ENCODE assay signal across 8 cellular contexts in the genomic region with DNA sequence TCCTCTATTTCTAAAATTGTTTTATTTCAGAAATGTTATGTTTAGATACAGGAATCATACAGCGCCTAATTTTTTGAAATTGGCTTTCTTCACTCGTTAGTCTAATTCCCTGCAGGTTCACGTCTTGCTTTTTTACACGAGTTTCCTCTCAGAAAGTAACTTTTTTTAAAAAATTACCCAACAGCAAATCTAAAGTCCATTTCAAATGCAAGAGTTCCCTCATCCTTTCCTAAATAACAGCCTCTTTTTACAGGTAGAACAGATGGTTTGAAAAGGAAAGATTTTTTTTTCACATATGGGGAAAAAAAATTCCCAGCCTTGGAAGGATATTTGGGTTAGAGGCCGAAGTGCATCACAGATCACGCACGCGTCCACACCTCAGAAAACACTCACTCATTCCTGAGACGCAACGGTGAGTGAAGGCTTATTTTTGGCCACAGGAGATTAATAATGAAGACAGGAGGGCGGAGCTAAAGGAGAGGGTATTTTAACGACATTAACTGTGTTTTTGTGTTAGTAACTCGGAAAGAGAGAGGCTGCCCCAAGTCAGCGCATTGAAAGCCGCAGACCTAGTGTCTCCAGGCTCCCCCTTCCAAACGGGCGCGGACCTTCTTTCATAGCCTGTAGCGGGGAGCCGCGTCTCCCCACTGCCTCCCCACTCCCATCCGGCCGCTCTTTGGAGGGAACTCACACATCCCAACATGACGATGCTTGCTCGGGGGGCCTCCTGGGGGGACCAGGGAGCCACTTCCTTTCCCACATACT. TPM values are rescaled to one million over a fixed set of nuclear protein-coding genes. Genes with fewer than 3 reads are reported as not detected.
DNase-seq lines count a peak whose midpoint lies in the region; ATAC-seq and TF ChIP-seq lines count a peak whose summit lies in the region.

No MANE protein-coding gene starts in this region.

- no peaks in the 10 kb centered on the region for H3K9me2 ChIP-seq in PC-3 (replicated peaks; ENCODE audit: low read length)

- peak overlapping the region; percentile 97 for H3K27ac Mint-ChIP-seq in endothelial cell (ENCODE audit: unreplicated experiment)

- no peak overlapping the region for H4K8ac ChIP-seq in neuronal stem cell (ENCODE audit: low read depth, low read length)

- peak; percentile 9 for ATAC-seq in PC-3

- H3K9me3 Mint-ChIP-seq in endothelial cell (ENCODE audit: unreplicated experiment): no peaks in the 10 kb centered on the region

- POLR2A ChIA-PET in PC-3 (lab: Charles Lee; ENCODE audit: unreplicated experiment): interaction anchor here (0.6 to 2.7 kb wide), 15 partner anchors 16 to 349 kb away, joined by 3 to 19 read pairs (median 6); no protein-coding TSS in a partner anchor

- H2BK120ac ChIP-seq in neuronal stem cell (ENCODE audit: low read depth, low read length): no peak overlapping the region

- H3K4me2 ChIP-seq in PC-3 (ENCODE audit: low read length) (peak overlapping the region; percentile 90), neuronal stem cell (ENCODE audit: insufficient read depth, low read length, poor library complexity, severe bottlenecking) (no peak overlapping the region)

- no peak for TF ChIP-seq EP300 in esophagus muscularis mucosa (IDR thresholded peaks at IDR 0.05)

- H3K23ac ChIP-seq in neuronal stem cell (ENCODE audit: low read depth, low read length, poor library complexity): no peak overlapping the region

- no peak for TF ChIP-seq CTCF in PC-3 (conservative IDR thresholded peaks at IDR 0.05; ENCODE audit: low read depth, low read length)
- no peak for TF ChIP-seq CTCF in endothelial cell (IDR thresholded peaks at IDR 0.05; ENCODE audit: unreplicated experiment)
- no peak for TF ChIP-seq CTCF in esophagus muscularis mucosa (IDR thresholded peaks at IDR 0.05)

- H3K27me3 ChIP-seq in PC-3 (ENCODE audit: low read length) (no peaks in the 10 kb centered on the region), neuronal stem cell (ENCODE audit: control insufficient read depth in 3 of 3, insufficient read depth in 3 of 3, low read depth in 1 of 3, low read length in 3 of 3) (peaks cover 25 to 100% (median 81%) of the 10 kb centered on the region in 3 experiments), esophagus muscularis mucosa (peaks cover 14 to 99% (median 66%) of the 10 kb centered on the region in 4 donors)

- H3K27ac ChIP-seq in PC-3 (ENCODE audit: low read length) (peak overlapping the region; percentile 97), neuronal stem cell (replicated peaks; ENCODE audit: low read length) (no peak overlapping the region), esophagus muscularis mucosa (replicated peaks in 1 of 4) (no peak overlapping the region)

- H2BK12ac ChIP-seq in neuronal stem cell (ENCODE audit: low read length): no peak overlapping the region

- H3K79me1 ChIP-seq in neuronal stem cell (ENCODE audit: low read depth, low read length): no peaks in the 10 kb centered on the region

- H4K20me1 ChIP-seq in PC-3 (ENCODE audit: low read length): peaks cover 39% of the 10 kb centered on the region

- no peak for TF ChIP-seq POLR2A in esophagus muscularis mucosa (IDR thresholded peaks at IDR 0.05; ENCODE audit: low read depth)

- H3K14ac ChIP-seq in neuronal stem cell (ENCODE audit: low read length): no peak overlapping the region

- H3K4me3 ChIP-seq in PC-3 (ENCODE audit: low read length) (peak overlapping the region; percentile 94), neuronal stem cell (ENCODE audit: low read length in 2 of 2) (no peak overlapping the region), esophagus muscularis mucosa (peak overlapping the region in 2 of 4 donors; percentile 10 to 43)

- peaks cover 8% of the 10 kb centered on the region for H3K36me3 Mint-ChIP-seq in endothelial cell (ENCODE audit: low read depth, unreplicated experiment)

- intact Hi-C loops in PC-3 (cut with micrococcal nuclease): loop anchor here (1.0 to 10.0 kb wide), 10 partner anchors 16 to 260 kb away; a partner anchor contains a TSS
- intact Hi-C loops in esophagus muscularis mucosa (cut with DNase I): no loop called here

- H2BK5ac ChIP-seq in neuronal stem cell (ENCODE audit: low read length): no peak overlapping the region

- peaks cover 7% of the 10 kb centered on the region for H3K27me3 Mint-ChIP-seq in endothelial cell (ENCODE audit: unreplicated experiment)

- CTCF ChIA-PET in PC-3 (lab: Charles Lee): interaction anchor here (0.6 to 2.6 kb wide), 16 partner anchors 8 to 187 kb away, joined by 3 to 33 read pairs (median 4); no protein-coding TSS in a partner anchor

- H3K4me3 Mint-ChIP-seq in endothelial cell (ENCODE audit: unreplicated experiment): peak overlapping the region; percentile 97

- no peak overlapping the region for H4K91ac ChIP-seq in neuronal stem cell (ENCODE audit: low read depth, low read length, poor library complexity)

- H3K18ac ChIP-seq in neuronal stem cell (ENCODE audit: low read length): no peak overlapping the region

- no peak overlapping the region for H2BK15ac ChIP-seq in neuronal stem cell (ENCODE audit: low read length)

- TSS peak; percentile 42 for BruUV-seq in PC-3 (replicated peaks; lab: Mats Ljungman, UMichigan)

- peaks cover 36% of the 10 kb centered on the region for H3K4me1 ChIP-seq in PC-3 (ENCODE audit: insufficient read depth, low read length)
- peaks cover 9 to 26% of the 10 kb centered on the region in 2 donors for H3K4me1 ChIP-seq in neuronal stem cell (ENCODE audit: control insufficient read depth in 2 of 2, insufficient read depth in 1 of 2, low read depth in 1 of 2, low read length in 2 of 2)
- peaks cover 25 to 34% (median 30%) of the 10 kb centered on the region in 4 donors for H3K4me1 ChIP-seq in esophagus muscularis mucosa

- H3K4me1 Mint-ChIP-seq in endothelial cell (ENCODE audit: unreplicated experiment): peaks cover 51% of the 10 kb centered on the region

- H2AK5ac ChIP-seq in neuronal stem cell (ENCODE audit: low read depth, low read length): no peak overlapping the region

- no peak overlapping the region for H2AFZ ChIP-seq in PC-3 (ENCODE audit: low read length)
- no peak overlapping the region for H2AFZ ChIP-seq in neuronal stem cell (ENCODE audit: low read length)

- no peak overlapping the region for H3K4ac ChIP-seq in neuronal stem cell (ENCODE audit: low read length)

- peaks cover 33% of the 10 kb centered on the region for H3K36me3 ChIP-seq in PC-3 (ENCODE audit: low read depth, low read length)
- H3K36me3 ChIP-seq in neuronal stem cell (replicated peaks in 1 of 2; ENCODE audit: control insufficient read depth in 2 of 2, insufficient read depth in 2 of 2, low read length in 2 of 2): no peaks in the 10 kb centered on the region
- H3K36me3 ChIP-seq in esophagus muscularis mucosa: no peaks in the 10 kb centered on the region

- H3K9ac ChIP-seq in PC-3 (ENCODE audit: low read length): peak overlapping the region; percentile 94
- H3K9ac ChIP-seq in neuronal stem cell (ENCODE audit: low read depth, low read length, poor library complexity): no peak overlapping the region

- H3F3A ChIP-seq in PC-3 (ENCODE audit: low read length, unreplicated experiment): peaks cover 11% of the 10 kb centered on the region

- peaks cover 66% of the 10 kb centered on the region for H3K79me2 ChIP-seq in PC-3 (ENCODE audit: low read length)

- peak; percentile 32 for DNase-seq in DMS 273 (lab: John Stamatoyannopoulos, UW; ENCODE audit: unreplicated experiment)
- DNase-seq in DMS 273 treated with DMSO at 0.1 percent for 48 hours (lab: John Stamatoyannopoulos, UW): no peak
- peak; percentile 79 for DNase-seq in PC-3
- DNase-seq in endothelial cell (ENCODE audit: low spot score): peak; percentile 51
- DNase-seq in renal cortical epithelial cell (ENCODE audit: low read depth): peak; percentile 92
- no peak for DNase-seq in GDM1 (lab: John Stamatoyannopoulos, UW)
- DNase-seq in neuronal stem cell (ENCODE audit: low spot score): no peak
- DNase-seq in esophagus muscularis mucosa (ENCODE audit: extremely low spot score): no peak

- no CpG with 5 or more reads among the region's 25 CpGs for WGBS in neuronal stem cell (ENCODE audit: extremely low coverage in 2 of 2, insufficient read length in 2 of 2, insufficient replicate concordance in 1 of 2), 2 donors
- 6% methylated on average over 25 of the region's 25 CpGs for WGBS in esophagus muscularis mucosa

- H3K9me3 ChIP-seq in PC-3 (ENCODE audit: low read length) (no peaks in the 10 kb centered on the region), neuronal stem cell (replicated peaks in 1 of 2; ENCODE audit: control insufficient read depth in 2 of 2, insufficient read depth in 1 of 2, low read depth in 1 of 2, low read length in 2 of 2) (peaks cover 0 to 3% of the 10 kb centered on the region in 2 donors), esophagus muscularis mucosa (no peaks in the 10 kb centered on the region)

RNA-seq across cellular contexts. Expression of a gene that starts 0.9 kb away (rescaled TPM):
- 252 and 333 TPM in 2 replicates for total RNA-seq in PC-3 (2014; rRNA removed)
- total RNA-seq in endothelial cell (ENCODE audit: unreplicated experiment): 9.6 TPM
- 30.6 and 65.1 TPM in 2 replicates for total RNA-seq in renal cortical epithelial cell
- 0.47 TPM for polyA plus RNA-seq in neuronal stem cell (2013, experiment 1 of 2)
- 0.46 TPM for polyA plus RNA-seq in neuronal stem cell (2013, experiment 2 of 2)
- total RNA-seq in esophagus muscularis mucosa: 1 to 10 TPM in 2 of 4 donors, under 1 TPM in 2; 0.91 to 1.7 (median 1.1) TPM

Comparison
In these comparisons a context has a peak if more than half of its experiments do, and no peak if none do; other contexts are left out.
1. DNase-seq: peak in DMS 273 (single experiment), PC-3 (single experiment), endothelial cell (single experiment) and renal cortical epithelial cell (single experiment); none in DMS 273 treated with DMSO at 0.1 percent for 48 hours (single experiment), GDM1 (single experiment), neuronal stem cell (single experiment) and esophagus muscularis mucosa (single experiment).